17 cellular contexts compared by ENCODE assay signal in the genomic region with DNA sequence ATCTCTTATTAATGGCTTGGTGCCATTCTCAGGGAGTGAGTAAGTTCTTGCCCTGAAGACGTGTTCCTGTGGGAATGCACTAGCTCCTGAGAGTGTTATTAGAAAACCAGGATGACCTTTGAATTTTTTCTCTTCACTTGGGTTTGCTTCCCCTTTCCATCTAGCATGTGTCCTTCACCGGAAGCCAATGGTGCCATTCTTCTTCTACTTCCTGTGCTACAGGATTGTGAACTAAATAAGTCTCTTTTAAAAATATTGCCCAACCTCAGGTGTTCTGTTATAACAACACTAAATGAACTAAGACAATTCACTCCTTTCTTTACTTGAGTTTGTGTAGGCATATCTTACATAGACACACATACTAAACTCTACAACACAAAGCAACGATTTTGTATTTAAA.
A peak's percentile ranks its signal among the peaks of the same experiment; 100 is the strongest.
DNase-seq lines count a peak whose midpoint lies in the region; ATAC-seq and TF ChIP-seq lines count a peak whose summit lies in the region.
"Had no signal": no experiment of that assay in that cellular context is flagged by ENCODE, and none has a peak within 500 bp of the region (broad histone marks: within the 10 kb centered on the region; RNA-seq: fewer than 3 reads in every experiment).

No MANE protein-coding gene starts in this region.

- peaks cover 7% of the 10 kb centered on the region for H3K4me1 Mint-ChIP-seq in osteocyte (ENCODE audit: unreplicated experiment)
- H3K4me1 Mint-ChIP-seq: B cell; CD4-positive, alpha-beta memory T cell had no signal

- no peak for ATAC-seq in HG03460 (IDR thresholded peaks at IDR 0.05; ENCODE audit: unreplicated experiment)
- ATAC-seq: K562 had no signal

- H3K36me3 ChIP-seq in trophoblast cell (ENCODE audit: control insufficient read depth in 1 of 2, insufficient read depth in 2 of 2, low read length in 2 of 2), result no peaks in the 10 kb centered on the region
- H3K36me3 ChIP-seq: HAP-1 had no signal

- no CpG with 5 or more reads among the region's 3 CpGs for WGBS in trophoblast cell (ENCODE audit: extremely low coverage, insufficient coverage, insufficient read length)

- no peaks in the 10 kb centered on the region for H3K36me3 Mint-ChIP-seq in osteocyte (ENCODE audit: unreplicated experiment)
- H3K36me3 Mint-ChIP-seq: CD4-positive, alpha-beta memory T cell had no signal

- H2AFZ ChIP-seq in trophoblast cell (ENCODE audit: insufficient read depth, low read length, poor library complexity), result no peak overlapping the region

- no peak overlapping the region for H3K9ac ChIP-seq in trophoblast cell (ENCODE audit: low read length)

- no peak overlapping the region for H3K18ac ChIP-seq in trophoblast cell (ENCODE audit: low read length)

- no peak overlapping the region for H3K4ac ChIP-seq in trophoblast cell (ENCODE audit: low read depth, low read length)

- H3K23ac ChIP-seq in trophoblast cell (ENCODE audit: low read length), result no peak overlapping the region

- no peak overlapping the region for H3K4me3 ChIP-seq in trophoblast cell (ENCODE audit: low read depth, low read length)
- H3K4me3 ChIP-seq: HAP-1, K562 had no signal

- no peak overlapping the region for H3K27ac Mint-ChIP-seq in osteocyte (ENCODE audit: unreplicated experiment)
- H3K27ac Mint-ChIP-seq: B cell; CD4-positive, alpha-beta memory T cell had no signal

- no peaks in the 10 kb centered on the region for H3K79me1 ChIP-seq in trophoblast cell (ENCODE audit: low read length)

- no peaks in the 10 kb centered on the region for H3K27me3 Mint-ChIP-seq in osteocyte (ENCODE audit: unreplicated experiment)
- H3K27me3 Mint-ChIP-seq: B cell; CD4-positive, alpha-beta memory T cell had no signal

- H3K9me3 ChIP-seq in trophoblast cell (ENCODE audit: insufficient read depth, low read depth, low read length), result no peaks in the 10 kb centered on the region
- H3K9me3 ChIP-seq: HAP-1 had no signal

- H3K14ac ChIP-seq in trophoblast cell (ENCODE audit: low read length), result no peak overlapping the region

- peak overlapping the region; percentile 31 for H2BK5ac ChIP-seq in trophoblast cell (ENCODE audit: low read depth, low read length, poor library complexity)

- no peak overlapping the region for H2BK120ac ChIP-seq in trophoblast cell (ENCODE audit: insufficient read depth, low read length, poor library complexity)

- H2BK12ac ChIP-seq in trophoblast cell (ENCODE audit: low read length), result no peak overlapping the region

- H4K12ac ChIP-seq in trophoblast cell (ENCODE audit: low read depth, low read length), result no peak overlapping the region

- H3K27me3 ChIP-seq in trophoblast cell (ENCODE audit: insufficient read depth, low read length), result no peaks in the 10 kb centered on the region

- DNase-seq in DMS53 (lab: John Stamatoyannopoulos, UW), result peak; percentile 14
- no peak for DNase-seq in DMS53 treated with DMSO at 0.1 percent for 48 hours (lab: John Stamatoyannopoulos, UW; ENCODE audit: unreplicated experiment)
- DNase-seq in HT1080 (ENCODE audit: low read depth), result peak; percentile 24
- DNase-seq in RPMI7951 (ENCODE audit: low read depth), result peak; percentile 31
- no peak for DNase-seq in trophoblast cell
- no peak for DNase-seq in osteocyte (ENCODE audit: extremely low spot score, unreplicated experiment)
- no peak for DNase-seq in HPDE6-E6E7 (ENCODE audit: extremely low spot score)
- DNase-seq: 8988T; ACHN; C1 segment of cervical spinal cord; CD4-positive, alpha-beta memory T cell; DND-41; GDM1 had no signal

- no peak overlapping the region for H3K4me3 Mint-ChIP-seq in osteocyte (ENCODE audit: unreplicated experiment)
- H3K4me3 Mint-ChIP-seq: B cell; CD4-positive, alpha-beta memory T cell had no signal

- H3K27ac ChIP-seq in trophoblast cell (ENCODE audit: low read depth, low read length), result no peak overlapping the region

- peaks cover 13% of the 10 kb centered on the region for H3K9me3 Mint-ChIP-seq in osteocyte (ENCODE audit: unreplicated experiment)

- no peak overlapping the region for H2AK5ac ChIP-seq in trophoblast cell (ENCODE audit: low read length)

- no peak overlapping the region for H4K91ac ChIP-seq in trophoblast cell (ENCODE audit: low read depth, low read length)

- no peak for TF ChIP-seq CTCF in osteocyte (IDR thresholded peaks at IDR 0.05)

- H3K4me1 ChIP-seq in trophoblast cell (ENCODE audit: control insufficient read depth in 1 of 2, insufficient read depth in 2 of 2, low read length in 2 of 2), result no peaks in the 10 kb centered on the region
- H3K4me1 ChIP-seq: HAP-1 had no signal

- no peak overlapping the region for H4K8ac ChIP-seq in trophoblast cell (ENCODE audit: low read depth, low read length)

- no peaks in the 10 kb centered on the region for H3K79me2 ChIP-seq in trophoblast cell (ENCODE audit: control insufficient read depth, insufficient read depth, low read length, poor library complexity)

- H3K4me2 ChIP-seq in trophoblast cell (ENCODE audit: low read length), result no peak overlapping the region

Comparison
In these comparisons a context has a peak if more than half of its experiments do, and no peak if none do; other contexts are left out.
1. DNase-seq: peak in DMS53 (single experiment), HT1080 (single experiment) and RPMI7951 (single experiment); none in DMS53 treated with DMSO at 0.1 percent for 48 hours (single experiment), trophoblast cell (0 of 2), osteocyte (single experiment) and HPDE6-E6E7 (single experiment).